In the genomic region with DNA sequence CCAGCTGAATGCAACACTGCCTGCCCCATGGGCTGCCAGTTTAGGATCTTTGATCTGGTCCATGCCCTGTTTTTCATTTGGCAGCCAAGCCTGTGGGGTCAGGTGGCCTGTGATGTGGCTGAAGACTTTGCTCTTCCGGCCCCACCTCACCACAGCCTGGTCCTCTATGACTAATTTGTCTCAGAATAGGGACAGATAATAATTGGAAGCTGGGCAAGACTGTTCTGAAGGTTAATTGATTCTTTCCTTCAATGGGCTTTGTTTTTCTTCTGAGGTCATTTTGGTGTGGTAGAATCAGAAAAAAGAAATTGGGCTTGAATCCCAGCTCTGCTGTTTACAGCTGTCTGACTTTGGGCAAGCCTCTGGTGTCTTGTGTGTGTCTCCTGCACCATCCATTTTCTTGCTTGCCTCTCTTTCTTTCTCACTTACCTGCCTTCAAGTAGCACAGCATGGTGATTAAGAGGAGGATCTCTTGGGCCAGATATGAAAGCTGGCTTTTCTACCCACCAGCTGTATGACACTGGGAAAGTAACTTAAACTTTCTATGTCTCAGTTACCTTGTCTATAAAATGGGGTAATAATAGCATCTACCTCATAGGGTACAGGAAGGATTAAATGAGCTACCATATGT, we compare ENCODE assay signal across 8 cellular contexts. TPM values are rescaled to one million over a fixed set of nuclear protein-coding genes. Genes with fewer than 3 reads are reported as not detected.
DNase-seq lines count a peak whose midpoint lies in the region; ATAC-seq and TF ChIP-seq lines count a peak whose summit lies in the region.

No MANE protein-coding gene starts in this region.

- peaks cover 99% of the 10 kb centered on the region for H3K4me1 ChIP-seq in left ventricle myocardium inferior
- peaks cover 0 to 59% (median 34%) of the 10 kb centered on the region in 4 donors for H3K4me1 ChIP-seq in tibial nerve

- CTCF ChIA-PET in RWPE1 (lab: Yijun Ruan, JAX): no interaction called here
- CTCF ChIA-PET in activated CD4-positive, alpha-beta T cell treated with anti-CD3 and anti-CD28 coated beads, Interleukin-2, amount 10 ng/mL, durations not matched to agents 7 days and 5 days (lab: Charles Lee): interaction anchor here (0.9 to 1.4 kb wide), 3 partner anchors 15 to 94 kb away, joined by 3 read pairs; no protein-coding TSS in a partner anchor

- ATAC-seq in GM18861 (IDR thresholded peaks at IDR 0.05; ENCODE audit: unreplicated experiment): peak; percentile 86
- peak; percentile 86 for ATAC-seq in HG02610 (IDR thresholded peaks at IDR 0.05; ENCODE audit: unreplicated experiment)

- H3K27ac ChIP-seq in RWPE1 (peak overlapping the region; percentile 74), left ventricle myocardium inferior (replicated peaks) (peak overlapping the region; percentile 95), tibial nerve (peak overlapping the region; percentile 22 to 77 (median 64))

- TF ChIP-seq CTCF in RWPE1 (conservative IDR thresholded peaks at IDR 0.05; ENCODE audit: low read depth) (no peak), left ventricle myocardium inferior (IDR thresholded peaks at IDR 0.05; ENCODE audit: borderline replicate concordance) (no peak), tibial nerve (IDR thresholded peaks at IDR 0.05) (no peak)

- WGBS in tibial nerve, 2 donors: 18 to 26% methylated on average over 1 of the region's 1 CpG

- no peaks in the 10 kb centered on the region for H3K9me3 Mint-ChIP-seq in activated CD4-positive, alpha-beta T cell treated with anti-CD3 and anti-CD28 coated beads, Interleukin-2, amount 10 ng/mL, durations not matched to agents 7 days and 5 days

- TF ChIP-seq POLR2A in tibial nerve (IDR thresholded peaks at IDR 0.05): no peak

- POLR2A ChIA-PET in RWPE1 (lab: Yijun Ruan, JAX; ENCODE audit: low non-redundant PET): no interaction called here
- POLR2A ChIA-PET in activated CD4-positive, alpha-beta T cell treated with anti-CD3 and anti-CD28 coated beads, Interleukin-2, amount 10 ng/mL, durations not matched to agents 7 days and 5 days (lab: Charles Lee): interaction anchor here (1.3 kb wide), 1 partner anchor 22 kb away, joined by 3 read pairs; no protein-coding TSS in a partner anchor

- no peaks in the 10 kb centered on the region for H3K27me3 ChIP-seq in left ventricle myocardium inferior (ENCODE audit: low read depth)
- H3K27me3 ChIP-seq in tibial nerve: no peaks in the 10 kb centered on the region

- intact Hi-C loops in left ventricle myocardium inferior (cut with micrococcal nuclease): no loop called here

- H3K4me3 Mint-ChIP-seq in activated CD4-positive, alpha-beta T cell treated with anti-CD3 and anti-CD28 coated beads, Interleukin-2, amount 10 ng/mL, durations not matched to agents 7 days and 5 days: no peak overlapping the region

- DNase-seq in RWPE1 (ENCODE audit: low spot score) (no peak), left ventricle myocardium inferior (peak; percentile 51), tibial nerve (ENCODE audit: low spot score in 2 of 2) (no peak), activated gamma-delta T cell (lab: John Stamatoyannopoulos, UW) (no peak), ecto neural progenitor cell (ENCODE audit: low spot score) (no peak)
- no peak for DNase-seq in activated CD4-positive, alpha-beta T cell treated with anti-CD3 and anti-CD28 coated beads, Interleukin-2, amount 10 ng/mL, durations not matched to agents 7 days and 5 days

- H3K36me3 ChIP-seq in left ventricle myocardium inferior: peaks cover 25% of the 10 kb centered on the region
- H3K36me3 ChIP-seq in tibial nerve: peaks cover 0 to 18% (median 0%) of the 10 kb centered on the region in 3 donors

- H3K36me3 Mint-ChIP-seq in activated CD4-positive, alpha-beta T cell treated with anti-CD3 and anti-CD28 coated beads, Interleukin-2, amount 10 ng/mL, durations not matched to agents 7 days and 5 days (ENCODE audit: low read depth): peaks cover 16% of the 10 kb centered on the region

- peak in 1 of 2 donors; percentile 52 for TF ChIP-seq EP300 in tibial nerve (IDR thresholded peaks at IDR 0.05)

- no peak overlapping the region for H3K4me3 ChIP-seq in left ventricle myocardium inferior
- H3K4me3 ChIP-seq in tibial nerve: no peak overlapping the region

- peaks cover 11% of the 10 kb centered on the region for H3K4me1 Mint-ChIP-seq in activated CD4-positive, alpha-beta T cell treated with anti-CD3 and anti-CD28 coated beads, Interleukin-2, amount 10 ng/mL, durations not matched to agents 7 days and 5 days

- no peak overlapping the region for H3K27ac Mint-ChIP-seq in activated CD4-positive, alpha-beta T cell treated with anti-CD3 and anti-CD28 coated beads, Interleukin-2, amount 10 ng/mL, durations not matched to agents 7 days and 5 days

- H3K9me3 ChIP-seq in left ventricle myocardium inferior (replicated peaks): no peaks in the 10 kb centered on the region
- no peaks in the 10 kb centered on the region for H3K9me3 ChIP-seq in tibial nerve

- no peaks in the 10 kb centered on the region for H3K27me3 Mint-ChIP-seq in activated CD4-positive, alpha-beta T cell treated with anti-CD3 and anti-CD28 coated beads, Interleukin-2, amount 10 ng/mL, durations not matched to agents 7 days and 5 days

RNA-seq across cellular contexts. Expression of gene ABHD2, which starts 24.2 kb away (rescaled TPM):
- total RNA-seq in left ventricle myocardium inferior (68.2 TPM), tibial nerve (10 to 100 TPM; 29.7 to 48.1 (median 35.9) TPM)
- total RNA-seq in activated CD4-positive, alpha-beta T cell treated with anti-CD3 and anti-CD28 coated beads, Interleukin-2, amount 10 ng/mL, durations not matched to agents 7 days and 5 days: 10 to 100 TPM; 79.7 to 89.0 TPM
